1 cellular context compared by ENCODE assay signal in the genomic region with DNA sequence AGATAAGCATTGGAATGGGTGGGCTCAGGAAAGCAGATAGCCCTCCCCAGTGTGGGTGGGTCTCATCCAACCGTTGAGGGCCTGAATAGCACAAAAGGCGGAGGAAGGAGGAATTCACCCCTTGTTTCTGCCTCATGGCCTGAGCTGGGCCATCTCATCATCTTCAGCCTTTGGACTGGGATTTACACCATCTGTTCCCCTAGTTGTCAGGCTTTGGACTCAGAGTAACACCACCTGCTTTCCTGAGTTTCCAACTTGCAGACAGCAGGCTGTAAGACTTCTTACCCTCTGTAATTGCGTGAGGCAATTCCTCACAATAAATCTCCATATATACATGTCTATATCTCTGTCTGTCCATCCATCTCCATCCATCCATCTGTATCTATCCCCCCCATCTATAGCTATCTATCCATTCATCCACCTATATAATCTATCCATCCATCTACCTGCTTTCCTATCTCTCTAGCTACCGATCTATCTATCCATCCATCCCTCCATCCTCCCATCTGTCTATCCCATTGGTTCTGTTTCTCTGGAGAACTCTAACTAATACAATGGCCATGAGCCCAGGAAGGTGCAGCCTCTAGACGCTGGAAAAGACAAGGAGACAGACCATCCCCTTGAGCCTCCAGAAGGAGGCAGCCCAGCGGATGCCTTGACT.
TF ChIP-seq lines count a peak whose summit lies in the region.

No MANE protein-coding gene starts in this region.

TF ChIP-seq in HEK293, 187 proteins besides CTCF, POLR2A, EP300 and RAD21 (continued from another document):
- TF ChIP-seq, protein P1, sequence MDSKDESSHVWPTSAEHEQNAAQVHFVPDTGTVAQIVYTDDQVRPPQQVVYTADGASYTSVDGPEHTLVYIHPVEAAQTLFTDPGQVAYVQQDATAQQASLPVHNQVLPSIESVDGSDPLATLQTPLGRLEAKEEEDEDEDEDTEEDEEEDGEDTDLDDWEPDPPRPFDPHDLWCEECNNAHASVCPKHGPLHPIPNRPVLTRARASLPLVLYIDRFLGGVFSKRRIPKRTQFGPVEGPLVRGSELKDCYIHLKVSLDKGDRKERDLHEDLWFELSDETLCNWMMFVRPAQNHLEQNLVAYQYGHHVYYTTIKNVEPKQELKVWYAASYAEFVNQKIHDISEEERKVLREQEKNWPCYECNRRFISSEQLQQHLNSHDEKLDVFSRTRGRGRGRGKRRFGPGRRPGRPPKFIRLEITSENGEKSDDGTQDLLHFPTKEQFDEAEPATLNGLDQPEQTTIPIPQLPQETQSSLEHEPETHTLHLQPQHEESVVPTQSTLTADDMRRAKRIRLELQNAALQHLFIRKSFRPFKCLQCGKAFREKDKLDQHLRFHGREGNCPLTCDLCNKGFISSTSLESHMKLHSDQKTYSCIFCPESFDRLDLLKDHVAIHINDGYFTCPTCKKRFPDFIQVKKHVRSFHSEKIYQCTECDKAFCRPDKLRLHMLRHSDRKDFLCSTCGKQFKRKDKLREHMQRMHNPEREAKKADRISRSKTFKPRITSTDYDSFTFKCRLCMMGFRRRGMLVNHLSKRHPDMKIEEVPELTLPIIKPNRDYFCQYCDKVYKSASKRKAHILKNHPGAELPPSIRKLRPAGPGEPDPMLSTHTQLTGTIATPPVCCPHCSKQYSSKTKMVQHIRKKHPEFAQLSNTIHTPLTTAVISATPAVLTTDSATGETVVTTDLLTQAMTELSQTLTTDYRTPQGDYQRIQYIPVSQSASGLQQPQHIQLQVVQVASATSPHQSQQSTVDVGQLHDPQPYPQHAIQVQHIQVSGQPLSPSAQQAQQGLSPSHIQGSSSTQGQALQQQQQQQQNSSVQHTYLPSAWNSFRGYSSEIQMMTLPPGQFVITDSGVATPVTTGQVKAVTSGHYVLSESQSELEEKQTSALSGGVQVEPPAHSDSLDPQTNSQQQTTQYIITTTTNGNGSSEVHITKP (tag by site-specific recombination; IDR thresholded peaks at IDR 0.05), result peak; percentile 42
- TF ChIP-seq ZNF335 (tag by site-specific recombination; conservative IDR thresholded peaks at IDR 0.05), result no peak
- no peak for TF ChIP-seq ZNF585B (tag by site-specific recombination; IDR thresholded peaks at IDR 0.05)
- TF ChIP-seq ZNF169 (tag by site-specific recombination; IDR thresholded peaks at IDR 0.05), result no peak
- TF ChIP-seq ZNF366 (tag by site-specific recombination; conservative IDR thresholded peaks at IDR 0.05), result peak; percentile 100
- no peak for TF ChIP-seq ZNF837 (tag by site-specific recombination; IDR thresholded peaks at IDR 0.05)
- no peak for TF ChIP-seq ZNF571 (tag by site-specific recombination; IDR thresholded peaks at IDR 0.05)
- 0 out of 2 replicates have a peak, but pooled peaks have one; percentile 18 for TF ChIP-seq ZFP37 (tag by site-specific recombination; IDR thresholded peaks at IDR 0.05)
- TF ChIP-seq, protein P2, sequence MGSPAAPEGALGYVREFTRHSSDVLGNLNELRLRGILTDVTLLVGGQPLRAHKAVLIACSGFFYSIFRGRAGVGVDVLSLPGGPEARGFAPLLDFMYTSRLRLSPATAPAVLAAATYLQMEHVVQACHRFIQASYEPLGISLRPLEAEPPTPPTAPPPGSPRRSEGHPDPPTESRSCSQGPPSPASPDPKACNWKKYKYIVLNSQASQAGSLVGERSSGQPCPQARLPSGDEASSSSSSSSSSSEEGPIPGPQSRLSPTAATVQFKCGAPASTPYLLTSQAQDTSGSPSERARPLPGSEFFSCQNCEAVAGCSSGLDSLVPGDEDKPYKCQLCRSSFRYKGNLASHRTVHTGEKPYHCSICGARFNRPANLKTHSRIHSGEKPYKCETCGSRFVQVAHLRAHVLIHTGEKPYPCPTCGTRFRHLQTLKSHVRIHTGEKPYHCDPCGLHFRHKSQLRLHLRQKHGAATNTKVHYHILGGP (tag by site-specific recombination; IDR thresholded peaks at IDR 0.05), result no peak
- TF ChIP-seq, protein P3, sequence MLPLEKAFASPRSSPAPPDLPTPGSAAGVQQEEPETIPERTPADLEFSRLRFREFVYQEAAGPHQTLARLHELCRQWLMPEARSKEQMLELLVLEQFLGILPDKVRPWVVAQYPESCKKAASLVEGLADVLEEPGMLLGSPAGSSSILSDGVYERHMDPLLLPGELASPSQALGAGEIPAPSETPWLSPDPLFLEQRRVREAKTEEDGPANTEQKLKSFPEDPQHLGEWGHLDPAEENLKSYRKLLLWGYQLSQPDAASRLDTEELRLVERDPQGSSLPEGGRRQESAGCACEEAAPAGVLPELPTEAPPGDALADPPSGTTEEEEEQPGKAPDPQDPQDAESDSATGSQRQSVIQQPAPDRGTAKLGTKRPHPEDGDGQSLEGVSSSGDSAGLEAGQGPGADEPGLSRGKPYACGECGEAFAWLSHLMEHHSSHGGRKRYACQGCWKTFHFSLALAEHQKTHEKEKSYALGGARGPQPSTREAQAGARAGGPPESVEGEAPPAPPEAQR (tag by site-specific recombination; IDR thresholded peaks at IDR 0.05), result no peak
- no peak for TF ChIP-seq ZNF701 (tag by site-specific recombination; IDR thresholded peaks at IDR 0.05)
- TF ChIP-seq, protein P4, sequence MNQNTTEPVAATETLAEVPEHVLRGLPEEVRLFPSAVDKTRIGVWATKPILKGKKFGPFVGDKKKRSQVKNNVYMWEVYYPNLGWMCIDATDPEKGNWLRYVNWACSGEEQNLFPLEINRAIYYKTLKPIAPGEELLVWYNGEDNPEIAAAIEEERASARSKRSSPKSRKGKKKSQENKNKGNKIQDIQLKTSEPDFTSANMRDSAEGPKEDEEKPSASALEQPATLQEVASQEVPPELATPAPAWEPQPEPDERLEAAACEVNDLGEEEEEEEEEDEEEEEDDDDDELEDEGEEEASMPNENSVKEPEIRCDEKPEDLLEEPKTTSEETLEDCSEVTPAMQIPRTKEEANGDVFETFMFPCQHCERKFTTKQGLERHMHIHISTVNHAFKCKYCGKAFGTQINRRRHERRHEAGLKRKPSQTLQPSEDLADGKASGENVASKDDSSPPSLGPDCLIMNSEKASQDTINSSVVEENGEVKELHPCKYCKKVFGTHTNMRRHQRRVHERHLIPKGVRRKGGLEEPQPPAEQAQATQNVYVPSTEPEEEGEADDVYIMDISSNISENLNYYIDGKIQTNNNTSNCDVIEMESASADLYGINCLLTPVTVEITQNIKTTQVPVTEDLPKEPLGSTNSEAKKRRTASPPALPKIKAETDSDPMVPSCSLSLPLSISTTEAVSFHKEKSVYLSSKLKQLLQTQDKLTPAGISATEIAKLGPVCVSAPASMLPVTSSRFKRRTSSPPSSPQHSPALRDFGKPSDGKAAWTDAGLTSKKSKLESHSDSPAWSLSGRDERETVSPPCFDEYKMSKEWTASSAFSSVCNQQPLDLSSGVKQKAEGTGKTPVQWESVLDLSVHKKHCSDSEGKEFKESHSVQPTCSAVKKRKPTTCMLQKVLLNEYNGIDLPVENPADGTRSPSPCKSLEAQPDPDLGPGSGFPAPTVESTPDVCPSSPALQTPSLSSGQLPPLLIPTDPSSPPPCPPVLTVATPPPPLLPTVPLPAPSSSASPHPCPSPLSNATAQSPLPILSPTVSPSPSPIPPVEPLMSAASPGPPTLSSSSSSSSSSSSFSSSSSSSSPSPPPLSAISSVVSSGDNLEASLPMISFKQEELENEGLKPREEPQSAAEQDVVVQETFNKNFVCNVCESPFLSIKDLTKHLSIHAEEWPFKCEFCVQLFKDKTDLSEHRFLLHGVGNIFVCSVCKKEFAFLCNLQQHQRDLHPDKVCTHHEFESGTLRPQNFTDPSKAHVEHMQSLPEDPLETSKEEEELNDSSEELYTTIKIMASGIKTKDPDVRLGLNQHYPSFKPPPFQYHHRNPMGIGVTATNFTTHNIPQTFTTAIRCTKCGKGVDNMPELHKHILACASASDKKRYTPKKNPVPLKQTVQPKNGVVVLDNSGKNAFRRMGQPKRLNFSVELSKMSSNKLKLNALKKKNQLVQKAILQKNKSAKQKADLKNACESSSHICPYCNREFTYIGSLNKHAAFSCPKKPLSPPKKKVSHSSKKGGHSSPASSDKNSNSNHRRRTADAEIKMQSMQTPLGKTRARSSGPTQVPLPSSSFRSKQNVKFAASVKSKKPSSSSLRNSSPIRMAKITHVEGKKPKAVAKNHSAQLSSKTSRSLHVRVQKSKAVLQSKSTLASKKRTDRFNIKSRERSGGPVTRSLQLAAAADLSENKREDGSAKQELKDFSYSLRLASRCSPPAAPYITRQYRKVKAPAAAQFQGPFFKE (tag by site-specific recombination; IDR thresholded peaks at IDR 0.05; ENCODE audit: borderline replicate concordance), result no peak
- no peak for TF ChIP-seq ZNF423 (tag by site-specific recombination; IDR thresholded peaks at IDR 0.05)
- TF ChIP-seq ZNF157 (tag by site-specific recombination; IDR thresholded peaks at IDR 0.05), result no peak
- no peak for TF ChIP-seq SETDB1 (IDR thresholded peaks at IDR 0.05; ENCODE audit: insufficient read length, low read length)
- TF ChIP-seq SP2 (tag by site-specific recombination; IDR thresholded peaks at IDR 0.05), result peak; percentile 35
- peak; percentile 53 for TF ChIP-seq SP3 (tag by site-specific recombination; IDR thresholded peaks at IDR 0.05)
- no peak for TF ChIP-seq ZNF37A (tag by site-specific recombination; IDR thresholded peaks at IDR 0.05)
- peak; percentile 69 for TF ChIP-seq ZBTB17 (tag by site-specific recombination; IDR thresholded peaks at IDR 0.05)
- TF ChIP-seq MEIS1 (CRISPR knock-in tag; IDR thresholded peaks at IDR 0.05; ENCODE audit: borderline replicate concordance), result no peak
